Comparison of ENCODE assay signal across 21 cellular contexts in the genomic region with DNA sequence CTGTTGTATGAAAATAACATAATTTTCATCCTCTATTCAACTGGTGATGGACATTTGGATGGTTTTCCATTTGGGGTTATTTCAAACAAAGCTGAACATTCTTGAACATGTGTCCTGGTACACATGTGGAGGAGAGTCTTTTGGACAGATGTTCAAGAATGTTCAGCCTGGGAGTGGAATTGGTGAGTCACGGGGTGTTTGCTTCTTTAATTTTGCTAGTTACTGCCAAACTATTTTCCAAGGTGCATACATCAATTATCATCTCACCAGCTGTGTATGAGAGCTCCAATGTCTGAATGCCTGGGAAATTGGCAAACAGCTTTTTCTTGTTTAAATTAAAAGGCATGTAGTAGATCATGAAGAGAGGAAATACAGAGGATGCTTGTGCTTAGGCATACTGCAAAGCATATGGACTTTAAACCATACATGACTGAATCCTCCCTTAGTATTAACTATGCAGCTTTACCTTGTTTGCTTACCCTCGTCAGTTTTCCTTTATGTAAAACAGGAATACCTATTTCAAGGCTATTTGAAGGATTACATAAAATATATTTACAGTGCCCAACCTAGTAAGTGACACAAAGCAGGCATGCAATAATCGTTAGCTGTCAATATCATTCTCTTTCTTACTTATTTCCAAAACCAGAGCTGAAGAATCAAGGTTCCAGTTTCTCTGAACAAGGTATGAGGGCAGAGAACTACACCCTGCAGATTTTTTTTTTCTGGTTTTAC.
DNase-seq lines count a peak whose midpoint lies in the region; ATAC-seq and TF ChIP-seq lines count a peak whose summit lies in the region.
"Had no signal": no experiment of that assay in that cellular context is flagged by ENCODE, and none has a peak within 500 bp of the region (broad histone marks: within the 10 kb centered on the region; RNA-seq: fewer than 3 reads in every experiment).

No MANE protein-coding gene starts in this region.

- no peak overlapping the region for H3K14ac ChIP-seq in H9 (ENCODE audit: insufficient read depth, low read length)

- no peaks in the 10 kb centered on the region for H3K23me2 ChIP-seq in H9 (ENCODE audit: insufficient read length, low read depth, low read length, poor library complexity, severe bottlenecking)

- H4K91ac ChIP-seq in H9 (ENCODE audit: insufficient read length, low read depth, low read length), result no peak overlapping the region

- no TSS peak for BruUV-seq in A673 (replicated peaks; lab: Mats Ljungman, UMichigan)
- no TSS peak for BruUV-seq in PC-9 (replicated peaks; lab: Mats Ljungman, UMichigan)

- no peaks in the 10 kb centered on the region for H3K27me3 Mint-ChIP-seq in H9 (ENCODE audit: low read depth)
- H3K27me3 Mint-ChIP-seq: naive B cell had no signal

- no peak overlapping the region for H2AK5ac ChIP-seq in H9 (ENCODE audit: insufficient read length, low read length)

- no peak overlapping the region for H4K5ac ChIP-seq in H9 (ENCODE audit: insufficient read length, low read depth, low read length)

- H3K4me3 ChIP-seq in A673 (ENCODE audit: low read depth, low read length, poor library complexity, severe bottlenecking), result no peak overlapping the region
- H3K4me3 ChIP-seq in foreskin fibroblast (ENCODE audit: low read depth in 1 of 2, low read length in 2 of 2), result no peak overlapping the region
- no peak overlapping the region for H3K4me3 ChIP-seq in PC-9
- H3K4me3 ChIP-seq: esophagus squamous epithelium, left ventricle myocardium inferior, spleen, uterus had no signal

- no peak overlapping the region for H3T11ph ChIP-seq in H9 (ENCODE audit: low read length)

- H2BK20ac ChIP-seq in H9 (ENCODE audit: low read depth, low read length, poor library complexity, severe bottlenecking), result no peak overlapping the region

- H3K9me3 Mint-ChIP-seq in H9, result peaks cover 5 to 12% of the 10 kb centered on the region in 2 experiments; a peak in 3 of 5 replicates
- H3K9me3 Mint-ChIP-seq: naive B cell had no signal

- H2AFZ ChIP-seq in H9 (ENCODE audit: low read length) (no peak overlapping the region), PC-9 (no peak overlapping the region)

- no peak for TF ChIP-seq CTCF in A673 (conservative IDR thresholded peaks at IDR 0.05; ENCODE audit: low read depth, low read length)
- no peak for TF ChIP-seq CTCF in H9 (conservative IDR thresholded peaks at IDR 0.05)
- TF ChIP-seq CTCF in foreskin fibroblast (IDR thresholded peaks at IDR 0.05; ENCODE audit: low read depth, low read length), result no peak
- no peak for TF ChIP-seq CTCF in PC-9 (conservative IDR thresholded peaks at IDR 0.05)

- POLR2A ChIA-PET in A673 (lab: Charles Lee; ENCODE audit: low non-redundant PET), result no interaction called here
- POLR2A ChIA-PET in PC-9 (lab: Charles Lee; ENCODE audit: unreplicated experiment), result no interaction called here

- peaks cover 15% of the 10 kb centered on the region for H3K9me3 ChIP-seq in A673 (ENCODE audit: low read depth, low read length, poor library complexity, severe bottlenecking)
- H3K9me3 ChIP-seq in H9 (ENCODE audit: control insufficient read depth, low read depth, low read length), result peaks cover 5% of the 10 kb centered on the region
- no peaks in the 10 kb centered on the region for H3K9me3 ChIP-seq in PC-9 (ENCODE audit: insufficient read depth, low read depth)
- H3K9me3 ChIP-seq: esophagus squamous epithelium, uterus had no signal

- peaks cover 17 to 40% (median 30%) of the 10 kb centered on the region in 3 experiments for H3K36me3 Mint-ChIP-seq in H9 (ENCODE audit: insufficient read depth in 1 of 3, low read depth in 3 of 3)

- no peak overlapping the region for H3K4me3 Mint-ChIP-seq in H9
- H3K4me3 Mint-ChIP-seq: naive B cell had no signal

- ATAC-seq in GM21447 (IDR thresholded peaks at IDR 0.05; ENCODE audit: unreplicated experiment) (no peak), HG03571 (IDR thresholded peaks at IDR 0.05; ENCODE audit: unreplicated experiment) (no peak), HG03097 (IDR thresholded peaks at IDR 0.05; ENCODE audit: low FRiP score, unreplicated experiment) (no peak)

- no peak overlapping the region for H3K23ac ChIP-seq in H9 (ENCODE audit: insufficient read length, low read depth, low read length)

- H3K27ac Mint-ChIP-seq in H9, result peak overlapping the region in 2 of 3 experiments; percentile 78 to 94; a peak in 3 of 7 replicates

- no peak overlapping the region for H2BK5ac ChIP-seq in H9 (ENCODE audit: insufficient read length, low read length)

- no peak overlapping the region for H3K56ac ChIP-seq in H9 (ENCODE audit: insufficient read length, low read depth, low read length)

- CTCF ChIA-PET in A673 (lab: Charles Lee) (interaction anchor here (1.5 kb wide), 1 partner anchor 21 kb away, joined by 5 read pairs; no protein-coding TSS in a partner anchor), PC-9 (lab: Charles Lee) (interaction anchor here (0.7 kb wide), 1 partner anchor 649 kb away, joined by 3 read pairs; no protein-coding TSS in a partner anchor)

- H3K9me2 ChIP-seq in PC-9 (ENCODE audit: insufficient read depth), result no peaks in the 10 kb centered on the region

- H3K18ac ChIP-seq in H9 (ENCODE audit: insufficient read length, low read depth, low read length), result no peak overlapping the region

- H3K36me3 ChIP-seq in A673 (ENCODE audit: insufficient read depth, low read length, poor library complexity, severe bottlenecking), result peaks cover 8% of the 10 kb centered on the region
- H3K36me3 ChIP-seq in PC-9 (ENCODE audit: low read depth), result no peaks in the 10 kb centered on the region
- H3K36me3 ChIP-seq: uterus had no signal

- H4K20me1 ChIP-seq in H9 (ENCODE audit: control insufficient read depth, insufficient read depth, insufficient read length), result no peaks in the 10 kb centered on the region
- no peaks in the 10 kb centered on the region for H4K20me1 ChIP-seq in PC-9 (ENCODE audit: insufficient read depth)

- H2BK15ac ChIP-seq in H9 (ENCODE audit: low read depth, low read length), result no peak overlapping the region

- H3F3A ChIP-seq in PC-9 (ENCODE audit: insufficient read depth, low read depth), result no peaks in the 10 kb centered on the region

- no peak overlapping the region for H4K8ac ChIP-seq in H9 (replicated peaks; ENCODE audit: insufficient read length, low read depth, low read length)

- H2BK12ac ChIP-seq in H9 (ENCODE audit: insufficient read length, low read depth, low read length), result no peak overlapping the region

- no peak overlapping the region for H3K9ac ChIP-seq in H9 (ENCODE audit: extremely low read depth, insufficient read length, low read length)

- WGBS in H9 (ENCODE audit: extremely low coverage, insufficient read length, low lambda C conversion rate), result no CpG with 5 or more reads among the region's 3 CpGs

- peak; percentile 45 for DNase-seq in A673 (ENCODE audit: low spot score)
- no peak for DNase-seq in H9
- peak; percentile 35 for DNase-seq in amniotic epithelial cell (ENCODE audit: low read depth)
- peak; percentile 41 to 67 for DNase-seq in foreskin fibroblast
- no peak for DNase-seq in PC-9
- DNase-seq: activated effector memory CD4-positive, alpha-beta T cell treated with anti-CD3 and anti-CD28 coated beads, Interleukin-2, amount 50 U/mL, for 16 hours; AML-193; esophagus squamous epithelium; GF-D8; hypothalamus; left ventricle myocardium inferior; naive B cell; NCI-H1930; NCI-H748 treated with DMSO at 0.1 percent for 48 hours; posterior cingulate gyrus; spleen; stimulated activated naive CD4-positive, alpha-beta T cell treated with Interleukin-2 at 50 U/mL for 16 hours; uterus had no signal

- no peaks in the 10 kb centered on the region for H3K27me3 ChIP-seq in A673 (replicated peaks; ENCODE audit: insufficient read depth, low read depth, low read length, poor library complexity)
- H3K27me3 ChIP-seq in H9 (ENCODE audit: insufficient read depth, low read length), result no peaks in the 10 kb centered on the region
- H3K27me3 ChIP-seq in PC-9 (ENCODE audit: insufficient read depth, low read depth), result no peaks in the 10 kb centered on the region
- H3K27me3 ChIP-seq: esophagus squamous epithelium, spleen, uterus had no signal

- no peak overlapping the region for H2BK120ac ChIP-seq in H9 (ENCODE audit: low read depth, low read length, poor library complexity, severe bottlenecking)

- H3K79me1 ChIP-seq in H9 (ENCODE audit: insufficient read depth, low read depth, low read length, poor library complexity, severe bottlenecking), result no peaks in the 10 kb centered on the region

- H3K79me2 ChIP-seq in H9 (ENCODE audit: insufficient read depth, low read length) (no peaks in the 10 kb centered on the region), PC-9 (ENCODE audit: low read depth) (no peaks in the 10 kb centered on the region)

- H3K4me2 ChIP-seq in H9 (ENCODE audit: insufficient read depth, insufficient read length, low read length), result no peak overlapping the region
- H3K4me2 ChIP-seq in PC-9, result no peak overlapping the region

- H3K4me1 ChIP-seq in A673 (ENCODE audit: insufficient read depth, low read length, poor library complexity, severe bottlenecking) (peaks cover 48% of the 10 kb centered on the region), H9 (ENCODE audit: insufficient read depth, low read length) (peaks cover 8% of the 10 kb centered on the region; the same call in 1 of the 2 replicates), PC-9 (replicated peaks; ENCODE audit: insufficient read depth) (no peaks in the 10 kb centered on the region)
- H3K4me1 ChIP-seq: esophagus squamous epithelium, spleen had no signal

- intact Hi-C loops in A673 (cut with micrococcal nuclease; ENCODE audit: unreplicated experiment), result no loop called here
- intact Hi-C loops in PC-9 (cut with micrococcal nuclease; ENCODE audit: unreplicated experiment), result no loop called here

- H3K4ac ChIP-seq in H9 (ENCODE audit: low read depth, low read length), result no peak overlapping the region

- H3K27ac ChIP-seq in A673 (ENCODE audit: low read depth, low read length, poor library complexity, severe bottlenecking), result peak overlapping the region; percentile 20
- H3K27ac ChIP-seq in H9 (ENCODE audit: insufficient read length, low read depth, low read length), result peak overlapping the region; percentile 39
- no peak overlapping the region for H3K27ac ChIP-seq in PC-9
- H3K27ac ChIP-seq: esophagus squamous epithelium, left ventricle myocardium inferior, spleen, uterus had no signal

- peaks cover 27 to 36% of the 10 kb centered on the region in 2 experiments for H3K4me1 Mint-ChIP-seq in H9
- H3K4me1 Mint-ChIP-seq: naive B cell had no signal

Comparison
In these comparisons a context has a peak if more than half of its experiments do, and no peak if none do; other contexts are left out.
1. DNase-seq: peak in A673 (single experiment), amniotic epithelial cell (single experiment) and foreskin fibroblast (2 of 2); none in H9 (single experiment) and PC-9 (0 of 2).